Comparison of ENCODE assay signal across 2 cellular contexts in genomic region chr6:42045538-42046460, GRCh38.
TF ChIP-seq lines count a peak whose summit lies in the region.

No MANE protein-coding gene starts in this region.

TF ChIP-seq in SK-N-SH, 30 proteins besides CTCF, POLR2A, EP300 and RAD21 (continued from another document):
- no peak for TF ChIP-seq USF2 (IDR thresholded peaks at IDR 0.05; ENCODE audit: borderline replicate concordance, low read depth, low read length)
- TF ChIP-seq FOXM1 (IDR thresholded peaks at IDR 0.05; ENCODE audit: low read depth) = no peak

TF ChIP-seq in SK-N-SH treated with all-trans-retinoic acid at 6 μM for 48 hours, 23 proteins besides CTCF, POLR2A, EP300 and RAD21 (continued from another document):
- TF ChIP-seq CREB5 (CRISPR knock-in tag; IDR thresholded peaks at IDR 0.05; ENCODE audit: low read depth) = no peak
